ENCODE assay signal across 12 cellular contexts in the genomic region with DNA sequence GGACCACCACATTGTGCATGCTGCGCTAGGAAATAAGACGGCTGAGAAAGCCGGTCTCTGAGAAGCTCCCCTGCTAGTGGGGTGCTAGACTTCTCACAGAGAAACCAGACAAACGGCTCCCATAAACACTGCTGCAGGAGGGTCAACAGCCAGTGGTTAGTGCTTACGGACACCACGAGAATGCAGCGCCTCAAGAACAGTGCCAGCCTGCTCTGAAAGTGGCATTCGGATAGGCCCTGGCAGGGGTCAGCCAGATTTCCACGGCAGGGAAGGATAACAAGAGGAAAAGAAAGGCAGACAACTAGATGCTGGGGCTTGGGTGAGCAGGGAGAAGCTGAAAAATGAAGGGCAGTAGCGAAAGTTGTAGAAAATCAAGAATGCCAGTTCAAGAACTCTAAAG. TPM values are rescaled to one million over a fixed set of nuclear protein-coding genes. Genes with fewer than 3 reads are reported as not detected.
DNase-seq lines count a peak whose midpoint lies in the region; ATAC-seq and TF ChIP-seq lines count a peak whose summit lies in the region.
"Had no signal": no experiment of that assay in that cellular context is flagged by ENCODE, and none has a peak within 500 bp of the region (broad histone marks: within the 10 kb centered on the region; RNA-seq: fewer than 3 reads in every experiment).

No MANE protein-coding gene starts in this region.

- no TSS peak for BruUV-seq in PC-9 (replicated peaks; lab: Mats Ljungman, UMichigan)

- POLR2A ChIA-PET in PC-9 (lab: Charles Lee; ENCODE audit: unreplicated experiment), result no interaction called here

- H3K4me3 ChIP-seq in ACC112 (ENCODE audit: low read depth, low read length) (peak overlapping the region; percentile 58; the same call in 1 of the 2 replicates), PC-9 (no peak overlapping the region), right atrium auricular region (no peak overlapping the region), foreskin fibroblast (ENCODE audit: low read depth in 1 of 2, low read length in 2 of 2) (no peak overlapping the region)
- H3K4me3 ChIP-seq: SJSA1 had no signal

- no peak overlapping the region for H3K27ac ChIP-seq in ACC112 (ENCODE audit: low read depth, low read length)
- H3K27ac ChIP-seq in PC-9, result peak overlapping the region; percentile 58; the same call in 1 of the 2 replicates
- H3K27ac ChIP-seq in right atrium auricular region, result peak overlapping the region; percentile 45 to 48

- no peak for ATAC-seq in HG03280 (IDR thresholded peaks at IDR 0.05; ENCODE audit: unreplicated experiment)
- ATAC-seq in GM18505 (IDR thresholded peaks at IDR 0.05; ENCODE audit: unreplicated experiment), result no peak

- no peaks in the 10 kb centered on the region for H3K9me2 ChIP-seq in PC-9 (ENCODE audit: insufficient read depth)

- peaks cover 71% of the 10 kb centered on the region for H3K79me2 ChIP-seq in ACC112 (ENCODE audit: control insufficient read depth, insufficient read depth, low read length, unreplicated experiment)
- H3K79me2 ChIP-seq in PC-9 (ENCODE audit: low read depth), result peaks cover 87% of the 10 kb centered on the region

- H3K36me3 ChIP-seq in ACC112 (ENCODE audit: insufficient read depth, low read length) (no peaks in the 10 kb centered on the region), PC-9 (ENCODE audit: low read depth) (no peaks in the 10 kb centered on the region), right atrium auricular region (no peaks in the 10 kb centered on the region)

- H2AFZ ChIP-seq in ACC112 (ENCODE audit: low read length, unreplicated experiment) (no peak overlapping the region), PC-9 (no peak overlapping the region)

- DNase-seq in PC-9 (no peak), right atrium auricular region (ENCODE audit: low spot score) (no peak), foreskin fibroblast (no peak)
- DNase-seq: activated CD8-positive, alpha-beta memory T cell treated with anti-CD3 and anti-CD28 coated beads, Interleukin-2, amount 50 U/mL, for 4 hours; EL; islet precursor cell; Kasumi-1; NCI-H2029 had no signal

- H3K4me2 ChIP-seq in PC-9, result peak overlapping the region; percentile 64; the same call in 1 of the 2 replicates

- H3F3A ChIP-seq in PC-9 (ENCODE audit: insufficient read depth, low read depth), result peaks cover 21% of the 10 kb centered on the region; the same call in 1 of the 2 replicates

- H3K4me1 ChIP-seq in ACC112 (ENCODE audit: control insufficient read depth, insufficient read depth, low read length, unreplicated experiment), result peaks cover 27% of the 10 kb centered on the region
- H3K4me1 ChIP-seq in PC-9 (replicated peaks; ENCODE audit: insufficient read depth), result peaks cover 24% of the 10 kb centered on the region
- peaks cover 0 to 63% of the 10 kb centered on the region in 2 donors for H3K4me1 ChIP-seq in right atrium auricular region

- H3K9me3 ChIP-seq in PC-9 (ENCODE audit: insufficient read depth, low read depth) (no peaks in the 10 kb centered on the region), right atrium auricular region (no peaks in the 10 kb centered on the region)
- H3K9me3 ChIP-seq: SJSA1 had no signal

- intact Hi-C loops in PC-9 (cut with micrococcal nuclease; ENCODE audit: unreplicated experiment), result loop anchor here (5.0 kb wide), 1 partner anchor 36 kb away; no protein-coding TSS in a partner anchor

- TF ChIP-seq CTCF in PC-9 (conservative IDR thresholded peaks at IDR 0.05) (no peak), right atrium auricular region (IDR thresholded peaks at IDR 0.05) (no peak), foreskin fibroblast (IDR thresholded peaks at IDR 0.05; ENCODE audit: low read depth, low read length) (no peak)

- H4K20me1 ChIP-seq in PC-9 (ENCODE audit: insufficient read depth), result peaks cover 22% of the 10 kb centered on the region

- CTCF ChIA-PET in PC-9 (lab: Charles Lee), result interaction anchor here (0.6 to 1.1 kb wide), 2 partner anchors 45 to 269 kb away, joined by 3 read pairs; no protein-coding TSS in a partner anchor

- no peaks in the 10 kb centered on the region for H3K27me3 ChIP-seq in ACC112 (ENCODE audit: insufficient read depth, low read length)
- no peaks in the 10 kb centered on the region for H3K27me3 ChIP-seq in PC-9 (ENCODE audit: insufficient read depth, low read depth)
- no peaks in the 10 kb centered on the region for H3K27me3 ChIP-seq in right atrium auricular region
- H3K27me3 ChIP-seq: SJSA1 had no signal

- no peak for TF ChIP-seq POLR2A in GM18505 (IDR thresholded peaks at IDR 0.05; ENCODE audit: borderline replicate concordance, extremely low read depth, insufficient read depth, insufficient read length)

RNA-seq across cellular contexts. Expression of a gene that starts 26.4 kb away (rescaled TPM):
- total RNA-seq in PC-9 (2021) (16.0 and 18.3 TPM in 2 replicates), right atrium auricular region (10 to 100 TPM; 32.1 to 53.6 TPM)

RNA-seq across cellular contexts. Expression of a gene that starts 54.6 kb away (rescaled TPM):
- 1.6 and 2.3 TPM in 2 replicates for total RNA-seq in PC-9 (2021)
- 1 to 10 TPM in 1 of 2 donors, under 1 TPM in 1; 0.26 to 1.2 TPM for total RNA-seq in right atrium auricular region

RNA-seq across cellular contexts. Expression of a gene that starts 54.8 kb away (rescaled TPM):
- total RNA-seq in PC-9 (2021) (78.3 and 114 TPM in 2 replicates), right atrium auricular region (10 to 100 TPM; 65.7 to 96.1 TPM)

RNA-seq across cellular contexts. Expression of a gene that starts 57.2 kb away (rescaled TPM):
- total RNA-seq in PC-9 (2021), result 58.3 and 66.8 TPM in 2 replicates
- total RNA-seq in right atrium auricular region, result 10 to 100 TPM; 23.7 to 29.0 TPM
